ENCODE assay signal across 8 cellular contexts in the genomic region with DNA sequence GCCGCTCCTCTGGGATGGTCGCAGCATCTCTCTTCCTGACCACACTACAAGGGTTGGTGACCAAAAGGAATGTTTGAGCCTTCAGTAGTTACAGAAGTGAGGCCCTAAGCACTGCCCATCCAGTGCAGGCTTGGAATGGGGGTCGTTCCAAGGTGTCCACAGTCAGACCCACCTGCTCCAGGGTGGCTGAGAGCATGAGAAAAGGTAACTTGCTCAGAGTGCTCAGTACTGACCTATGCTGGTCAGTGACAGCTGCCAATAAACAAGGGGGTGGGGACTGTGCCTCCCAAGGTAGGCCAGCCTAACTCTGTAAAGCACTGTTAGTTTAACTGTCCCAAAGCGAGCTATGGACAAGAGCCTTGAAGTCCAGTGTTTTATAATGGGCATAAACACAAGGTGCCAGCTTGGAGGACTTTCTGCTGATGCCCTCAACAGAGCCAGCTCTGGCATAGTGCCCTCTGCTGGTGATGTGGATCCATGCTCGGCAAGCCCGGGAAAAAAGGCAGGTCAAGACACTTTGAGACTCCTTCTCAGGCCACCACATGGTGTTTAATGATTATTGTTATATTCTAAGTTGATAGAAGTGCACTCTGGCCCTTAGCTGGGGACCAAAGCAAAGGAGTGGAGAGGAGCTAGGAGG.
A peak's percentile ranks its signal among the peaks of the same experiment; 100 is the strongest.
DNase-seq lines count a peak whose midpoint lies in the region; ATAC-seq and TF ChIP-seq lines count a peak whose summit lies in the region.

No MANE protein-coding gene starts in this region.

- peak; percentile 77 for ATAC-seq in GM21529 (IDR thresholded peaks at IDR 0.05; ENCODE audit: unreplicated experiment)

- in situ Hi-C loops in astrocyte of the spinal cord (cut with HindIII; ENCODE audit: low sequenced_read_pairs) = loop anchor here (25.0 kb wide), 1 partner anchor 339 kb away; no protein-coding TSS in a partner anchor

- peak; percentile 85 for TF ChIP-seq CTCF in astrocyte of the spinal cord (IDR thresholded peaks at IDR 0.05; ENCODE audit: low read depth, low read length)

- DNase-seq in Daoy (ENCODE audit: low read depth) (peak; percentile 65), LoVo (ENCODE audit: low spot score) (peak; percentile 10), T-helper 1 cell (peak in 4 of 5 donors; percentile 19 to 38 (median 30)), astrocyte of the spinal cord (ENCODE audit: low read depth, low spot score) (peak; percentile 34), hypothalamus (lab: John Stamatoyannopoulos, UW) (peak in 35 of 51 donors; percentile 1 to 62 (median 26)), middle frontal gyrus (ENCODE audit: extremely low spot score, low spot score) (no peak)
- DNase-seq in stimulated activated CD4-positive, alpha-beta T cell treated with anti-CD3 and anti-CD28 coated beads, Interleukin-15, amount 100 ng/mL, for 24 hours = peak; percentile 71

- no peak overlapping the region for H3K4me3 ChIP-seq in astrocyte of the spinal cord (ENCODE audit: low read depth, low read length)
